Comparison of ENCODE assay signal across 8 cellular contexts in genomic region chr3:58237238-58237939, GRCh38. TPM values are rescaled to one million over a fixed set of nuclear protein-coding genes. Genes with fewer than 3 reads are reported as not detected.
A peak's percentile ranks its signal among the peaks of the same experiment; 100 is the strongest.
DNase-seq lines count a peak whose midpoint lies in the region; ATAC-seq and TF ChIP-seq lines count a peak whose summit lies in the region.

Gene ABHD6 (plus strand): TSS chr3:58237792. CDS start chr3:58256587, 18,795 bp downstream.

- 0% methylated on average over 76 to 77 of the region's 77 CpGs for whole genome bisulfite sequencing in sigmoid colon, 2 donors

- no peaks in the 10 kb centered on the region for H3K36me3 ChIP-seq in sigmoid colon

- TF ChIP-seq POLR2A in sigmoid colon (IDR thresholded peaks at IDR 0.05): peak in 1 of 2 donors; percentile 17

- no peaks in the 10 kb centered on the region for H3K27me3 ChIP-seq in sigmoid colon

- H3K4me1 ChIP-seq in sigmoid colon: peaks cover 0 to 35% (median 21%) of the 10 kb centered on the region in 4 donors

- in situ Hi-C loops in astrocyte of the cerebellum (cut with HindIII; ENCODE audit: low sequenced_read_pairs): no loop called here

- peak; percentile 73 for ATAC-seq in GM21825 (IDR thresholded peaks at IDR 0.05; ENCODE audit: unreplicated experiment)

- POLR2A ChIA-PET in GM10248 (lab: Yijun Ruan, JAX): no interaction called here

- H3K27ac ChIP-seq in sigmoid colon: peak within 1 kb of the TSS; percentile 81 to 91 (median 88)

- peak; percentile 51 for TF ChIP-seq CTCF in GM10248 (IDR thresholded peaks at IDR 0.05; ENCODE audit: control extremely low read depth, extremely low read depth, low read depth, missing control alignments)
- TF ChIP-seq CTCF in astrocyte of the cerebellum (IDR thresholded peaks at IDR 0.05; ENCODE audit: low read depth, low read length, missing control alignments): no peak
- no peak for TF ChIP-seq CTCF in sigmoid colon (IDR thresholded peaks at IDR 0.05)

- intact Hi-C loops in sigmoid colon (cut with DNase I): loop anchor here (2.0 to 5.0 kb wide), 3 partner anchors 69 to 255 kb away; partner anchors contain the start of genes FLNB, HTD2, KCTD6 and RPP14

- peak; percentile 90 for DNase-seq in GM10248 (ENCODE audit: extremely low spot score)
- DNase-seq in Kasumi-1 (lab: John Stamatoyannopoulos, UW): peak; percentile 55 to 65
- DNase-seq in T-helper 2 cell: peak; percentile 69 to 85 (median 73)
- no peak for DNase-seq in astrocyte of the cerebellum (ENCODE audit: low read depth)
- peak; percentile 21 to 95 (median 78) for DNase-seq in hypothalamus (lab: John Stamatoyannopoulos, UW)
- peak; percentile 89 for DNase-seq in sigmoid colon
- DNase-seq in dedifferentiated amniotic fluid mesenchymal stem cell (ENCODE audit: extremely low spot score): no peak

- no peak for TF ChIP-seq EP300 in sigmoid colon (IDR thresholded peaks at IDR 0.05)

- no peaks in the 10 kb centered on the region for H3K9me3 ChIP-seq in sigmoid colon

- CTCF ChIA-PET in GM10248 (lab: Yijun Ruan, JAX): interaction anchor here (0.9 to 14.1 kb wide), 7 partner anchors 20 to 70 kb away, joined by 3 to 188 read pairs (median 5); partner anchors contain the start of genes HTD2 and RPP14

- H3K4me3 ChIP-seq in astrocyte of the cerebellum (ENCODE audit: low read depth, low read length) (peak within 1 kb of the TSS; percentile 81), sigmoid colon (peak within 1 kb of the TSS; percentile 64 to 96 (median 86))

RNA-seq across cellular contexts. Expression of gene ABHD6, which starts in this region (rescaled TPM):
- total RNA-seq in sigmoid colon: 10 to 100 TPM; 14.7 to 47.4 (median 31.2) TPM
- polyA plus RNA-seq in sigmoid colon: 10 to 100 TPM in 1 of 3 donors, 1 to 10 TPM in 2; 6.0 to 15.4 (median 8.1) TPM

Comparison
In these comparisons a context has a peak if more than half of its experiments do, and no peak if none do; other contexts are left out.
1. DNase-seq: peak in GM10248 (single experiment), Kasumi-1 (2 of 2), T-helper 2 cell (5 of 5), hypothalamus (51 of 51) and sigmoid colon (single experiment); none in astrocyte of the cerebellum (single experiment) and dedifferentiated amniotic fluid mesenchymal stem cell (single experiment).